In genomic region chr12:48183091-48183875, GRCh38 we compare ENCODE assay signal across 8 cellular contexts. TPM values are rescaled to one million over a fixed set of nuclear protein-coding genes. Genes with fewer than 3 reads are reported as not detected.
DNase-seq lines count a peak whose midpoint lies in the region; ATAC-seq and TF ChIP-seq lines count a peak whose summit lies in the region.

CCDC184 (plus strand) TSS chr12:48183644; CDS start chr12:48184123, 479 bp downstream.

- no peaks in the 10 kb centered on the region for H3K36me3 ChIP-seq in left lung

- H3K4me1 ChIP-seq in left lung: peaks cover 7 to 21% of the 10 kb centered on the region in 2 donors

- no peaks in the 10 kb centered on the region for H3K9me3 ChIP-seq in left lung

- ATAC-seq in HG03025 (IDR thresholded peaks at IDR 0.05; ENCODE audit: low FRiP score, unreplicated experiment) (peak; percentile 72), left lung (peak; percentile 78)

- H3K27ac ChIP-seq in left lung: no peak within 1 kb of the TSS

- intact Hi-C loops in left lung (cut with DNase I): no loop called here

- TF ChIP-seq CTCF in left lung (IDR thresholded peaks at IDR 0.05): no peak

- DNase-seq in SIG-M5 treated with dmso at 0.1 percent for 504 hours (lab: John Stamatoyannopoulos, UW; ENCODE audit: unreplicated experiment): peak; percentile 59
- no peak for DNase-seq in SIG-M5 (lab: John Stamatoyannopoulos, UW)
- DNase-seq in NCI-H2196 treated with DMSO at 0.1 percent for 48 hours (lab: John Stamatoyannopoulos, UW; ENCODE audit: unreplicated experiment): peak; percentile 56
- DNase-seq in activated CD4-positive, alpha-beta T cell treated with anti-CD3 and anti-CD28 coated beads, Interleukin-2, amount 50 U/mL, for 1 hour: peak; percentile 62
- DNase-seq in dedifferentiated amniotic fluid mesenchymal stem cell (ENCODE audit: extremely low spot score): peak; percentile 40
- peak; percentile 65 to 89 for DNase-seq in left lung
- peak; percentile 69 to 76 for DNase-seq in stimulated activated CD4-positive, alpha-beta T cell treated with anti-CD3 and anti-CD28 coated beads, Interleukin-2, amount 100 ng/mL, for 24 hours

- H3K27me3 ChIP-seq in left lung: peaks cover 25 to 79% of the 10 kb centered on the region in 2 donors

- peak within 1 kb of the TSS; percentile 61 to 71 for H3K4me3 ChIP-seq in left lung

RNA-seq across cellular contexts. Expression of gene CCDC184, which starts in this region (rescaled TPM):
- total RNA-seq in left lung: under 1 TPM; 0.58 to 0.73 TPM

Comparison
In these comparisons a context has a peak if more than half of its experiments do, and no peak if none do; other contexts are left out.
1. Peak in DNase-seq, ATAC-seq and H3K4me3 ChIP-seq in left lung; RNA of the gene not detected or under 1 TPM.